Comparison of ENCODE assay signal across 8 cellular contexts in genomic region chr9:36458430-36458915, GRCh38. TPM values are rescaled to one million over a fixed set of nuclear protein-coding genes. Genes with fewer than 3 reads are reported as not detected.
DNase-seq lines count a peak whose midpoint lies in the region; ATAC-seq and TF ChIP-seq lines count a peak whose summit lies in the region.
"Not testable (repeated sequence)": the region's sequence is repeated elsewhere in the genome, so short reads cannot be mapped to it uniquely, and the experiment has no call there.

No MANE protein-coding gene starts in this region.

- ATAC-seq in GM18505 (IDR thresholded peaks at IDR 0.05; ENCODE audit: unreplicated experiment): peak; percentile 69
- ATAC-seq in HG02623 (IDR thresholded peaks at IDR 0.05; ENCODE audit: unreplicated experiment): peak; percentile 65
- not testable (repeated sequence) for ATAC-seq in Right ventricle myocardium inferior

- WGBS in stomach, 5 donors: 72 to 86% (median 84%) methylated on average over 17 of the region's 17 CpGs

- intact Hi-C loops in Right ventricle myocardium inferior (cut with DNase I); stomach (cut with DNase I; ENCODE audit: low total_unique reads): not testable (repeated sequence)

- not testable (repeated sequence) for TF ChIP-seq EP300 in stomach (IDR thresholded peaks at IDR 0.05)

- H3K4me3 ChIP-seq in Jurkat, Clone E6-1 (ENCODE audit: low read length): peak overlapping the region; percentile 1; the same call in 1 of the 2 replicates
- not testable (repeated sequence) for H3K4me3 ChIP-seq in stomach

- H3K4me1 ChIP-seq in stomach: peaks cover 0 to 51% (median 27%) of the 10 kb centered on the region in 4 donors

- H3K36me3 ChIP-seq in stomach: not testable (repeated sequence)

- H3K27me3 ChIP-seq in stomach: not testable (repeated sequence)

- not testable (repeated sequence) for TF ChIP-seq CTCF in stomach (IDR thresholded peaks at IDR 0.05)

- not testable (repeated sequence) for H3K9me3 ChIP-seq in stomach

- not testable (repeated sequence) for TF ChIP-seq POLR2A in GM18505 (IDR thresholded peaks at IDR 0.05; ENCODE audit: borderline replicate concordance, extremely low read depth, insufficient read depth, insufficient read length); stomach (IDR thresholded peaks at IDR 0.05)

- DNase-seq in Jurkat, Clone E6-1 (ENCODE audit: low read depth, low spot score): peak; percentile 71
- peak; percentile 23 to 54 for DNase-seq in activated CD4-positive, alpha-beta T cell treated with anti-CD3 and anti-CD28 coated beads for 24 hours (ENCODE audit: low read depth in 2 of 2)
- DNase-seq in activated T-helper 1 cell treated with Interleukin-2 at 50 U/mL for 16 hours (ENCODE audit: low read depth) (peak; percentile 46), Right ventricle myocardium inferior (ENCODE audit: missing footprints) (peak; percentile 65), stomach (peak; percentile 47)
- DNase-seq in stimulated activated CD4-positive, alpha-beta T cell treated with anti-CD3 and anti-CD28 coated beads, Interleukin-4, amount 100 ng/mL, for 24 hours: peak; percentile 69

- not testable (repeated sequence) for H3K27ac ChIP-seq in stomach

RNA-seq across cellular contexts. Expression of gene RNF38, which starts 58.4 kb away (rescaled TPM):
- polyA plus RNA-seq in Jurkat, Clone E6-1 (2012; ENCODE audit: insufficient read depth, insufficient read length): 9.7 TPM
- total RNA-seq in Right ventricle myocardium inferior (27.4 TPM), stomach (10 to 100 TPM; 15.2 to 33.2 (median 22.9) TPM)
- 10 to 100 TPM in 1 of 3 donors, 1 to 10 TPM in 2; 7.3 to 10.4 (median 8.0) TPM for polyA plus RNA-seq in stomach
